ENCODE assay signal across 8 cellular contexts in genomic region chr2:86078801-86079545, GRCh38. TPM values are rescaled to one million over a fixed set of nuclear protein-coding genes. Genes with fewer than 3 reads are reported as not detected.
A peak's percentile ranks its signal among the peaks of the same experiment; 100 is the strongest.
DNase-seq lines count a peak whose midpoint lies in the region; ATAC-seq and TF ChIP-seq lines count a peak whose summit lies in the region.

No MANE protein-coding gene starts in this region.

- TF ChIP-seq CTCF in WI38 (IDR thresholded peaks at IDR 0.05; ENCODE audit: low read depth, low read length) (peak; percentile 53), prostate gland (IDR thresholded peaks at IDR 0.05) (peak in 3 of 4 experiments; percentile 47 to 72 (median 70))

- intact Hi-C loops in prostate gland (cut with DNase I) = loop anchor here (1.0 to 10.0 kb wide), 2 partner anchors 252 to 344 kb away; no protein-coding TSS in a partner anchor

- ATAC-seq in GM19328 (IDR thresholded peaks at IDR 0.05; ENCODE audit: unreplicated experiment) = no peak
- ATAC-seq in HG02610 (IDR thresholded peaks at IDR 0.05; ENCODE audit: unreplicated experiment) = no peak
- ATAC-seq in HG03378 (IDR thresholded peaks at IDR 0.05; ENCODE audit: unreplicated experiment) = no peak

- WGBS in prostate gland = 41% methylated on average over 7 of the region's 7 CpGs

- TF ChIP-seq EP300 in Ishikawa (IDR thresholded peaks at IDR 0.05; ENCODE audit: borderline replicate concordance) = no peak

- DNase-seq in DMS79 treated with DMSO at 0.1 percent for 48 hours (lab: John Stamatoyannopoulos, UW) (peak; percentile 62), globus pallidus (ENCODE audit: low spot score) (peak; percentile 86), prostate gland (ENCODE audit: low spot score) (peak; percentile 51)

- no peak overlapping the region for H3K4me3 ChIP-seq in WI38 (ENCODE audit: low read depth, low read length)
- H3K4me3 ChIP-seq in prostate gland = no peak overlapping the region

- no peak for TF ChIP-seq POLR2A in prostate gland (IDR thresholded peaks at IDR 0.05)

- no peak overlapping the region for H3K27ac ChIP-seq in prostate gland

- H3K4me1 ChIP-seq in prostate gland (replicated peaks) = peaks cover 4% of the 10 kb centered on the region

- no peaks in the 10 kb centered on the region for H3K9me3 ChIP-seq in prostate gland

- H3K27me3 ChIP-seq in prostate gland (replicated peaks; ENCODE audit: insufficient read depth) = no peaks in the 10 kb centered on the region

- peak; percentile 28; the same call in 1 of the 2 replicates for TF ChIP-seq RAD21 in Ishikawa (IDR thresholded peaks at IDR 0.05; ENCODE audit: low read depth)

- peaks cover 0 to 4% of the 10 kb centered on the region in 2 donors for H3K36me3 ChIP-seq in prostate gland

TF ChIP-seq in Ishikawa, 13 proteins besides CTCF, POLR2A, EP300 and RAD21:
- no peak for TF ChIP-seq REST (IDR thresholded peaks at IDR 0.05; ENCODE audit: low read depth)
- TF ChIP-seq TEAD4 (IDR thresholded peaks at IDR 0.05) = no peak
- no peak for TF ChIP-seq USF1 (IDR thresholded peaks at IDR 0.05)
TF ChIP-seq in Ishikawa: peak in this region for 0.

RNA-seq across cellular contexts. Expression of gene POLR1A, which starts 26.7 kb away (rescaled TPM):
- total RNA-seq in prostate gland = 10 to 100 TPM; 13.0 to 27.4 TPM

RNA-seq across cellular contexts. Expression of gene PTCD3, which starts 27.1 kb away (rescaled TPM):
- 10 to 100 TPM; 64.1 to 95.1 TPM for total RNA-seq in prostate gland
